Comparison of ENCODE assay signal across 1 cellular context in the genomic region with DNA sequence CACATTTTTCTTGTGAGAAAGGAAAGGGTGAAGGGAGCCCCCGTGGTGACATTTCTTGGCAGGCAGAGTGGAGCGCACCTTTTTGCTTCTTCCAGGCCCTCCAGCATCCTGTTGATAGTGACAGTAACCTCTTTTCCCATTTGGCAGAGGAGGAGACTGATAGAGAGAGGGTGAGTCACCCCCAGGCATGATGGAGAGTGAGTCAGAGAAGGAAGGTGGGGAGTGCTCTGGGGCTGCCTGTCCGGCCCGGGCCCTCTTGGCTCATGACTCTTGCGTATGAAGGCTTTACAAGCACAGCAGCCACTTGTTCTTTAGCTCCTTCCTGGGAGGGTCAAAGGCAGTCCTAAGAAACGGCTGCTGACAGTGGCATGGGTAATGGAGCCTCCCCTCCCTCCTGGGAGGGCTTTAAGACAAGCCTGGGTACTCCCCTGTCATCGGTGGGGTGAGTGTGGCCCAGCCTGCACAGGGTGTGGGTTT.
TF ChIP-seq lines count a peak whose summit lies in the region.

No MANE protein-coding gene starts in this region.

TF ChIP-seq in GM23338, 12 proteins besides CTCF, POLR2A, EP300 and RAD21 (continued from another document):
- TF ChIP-seq, protein P1, sequence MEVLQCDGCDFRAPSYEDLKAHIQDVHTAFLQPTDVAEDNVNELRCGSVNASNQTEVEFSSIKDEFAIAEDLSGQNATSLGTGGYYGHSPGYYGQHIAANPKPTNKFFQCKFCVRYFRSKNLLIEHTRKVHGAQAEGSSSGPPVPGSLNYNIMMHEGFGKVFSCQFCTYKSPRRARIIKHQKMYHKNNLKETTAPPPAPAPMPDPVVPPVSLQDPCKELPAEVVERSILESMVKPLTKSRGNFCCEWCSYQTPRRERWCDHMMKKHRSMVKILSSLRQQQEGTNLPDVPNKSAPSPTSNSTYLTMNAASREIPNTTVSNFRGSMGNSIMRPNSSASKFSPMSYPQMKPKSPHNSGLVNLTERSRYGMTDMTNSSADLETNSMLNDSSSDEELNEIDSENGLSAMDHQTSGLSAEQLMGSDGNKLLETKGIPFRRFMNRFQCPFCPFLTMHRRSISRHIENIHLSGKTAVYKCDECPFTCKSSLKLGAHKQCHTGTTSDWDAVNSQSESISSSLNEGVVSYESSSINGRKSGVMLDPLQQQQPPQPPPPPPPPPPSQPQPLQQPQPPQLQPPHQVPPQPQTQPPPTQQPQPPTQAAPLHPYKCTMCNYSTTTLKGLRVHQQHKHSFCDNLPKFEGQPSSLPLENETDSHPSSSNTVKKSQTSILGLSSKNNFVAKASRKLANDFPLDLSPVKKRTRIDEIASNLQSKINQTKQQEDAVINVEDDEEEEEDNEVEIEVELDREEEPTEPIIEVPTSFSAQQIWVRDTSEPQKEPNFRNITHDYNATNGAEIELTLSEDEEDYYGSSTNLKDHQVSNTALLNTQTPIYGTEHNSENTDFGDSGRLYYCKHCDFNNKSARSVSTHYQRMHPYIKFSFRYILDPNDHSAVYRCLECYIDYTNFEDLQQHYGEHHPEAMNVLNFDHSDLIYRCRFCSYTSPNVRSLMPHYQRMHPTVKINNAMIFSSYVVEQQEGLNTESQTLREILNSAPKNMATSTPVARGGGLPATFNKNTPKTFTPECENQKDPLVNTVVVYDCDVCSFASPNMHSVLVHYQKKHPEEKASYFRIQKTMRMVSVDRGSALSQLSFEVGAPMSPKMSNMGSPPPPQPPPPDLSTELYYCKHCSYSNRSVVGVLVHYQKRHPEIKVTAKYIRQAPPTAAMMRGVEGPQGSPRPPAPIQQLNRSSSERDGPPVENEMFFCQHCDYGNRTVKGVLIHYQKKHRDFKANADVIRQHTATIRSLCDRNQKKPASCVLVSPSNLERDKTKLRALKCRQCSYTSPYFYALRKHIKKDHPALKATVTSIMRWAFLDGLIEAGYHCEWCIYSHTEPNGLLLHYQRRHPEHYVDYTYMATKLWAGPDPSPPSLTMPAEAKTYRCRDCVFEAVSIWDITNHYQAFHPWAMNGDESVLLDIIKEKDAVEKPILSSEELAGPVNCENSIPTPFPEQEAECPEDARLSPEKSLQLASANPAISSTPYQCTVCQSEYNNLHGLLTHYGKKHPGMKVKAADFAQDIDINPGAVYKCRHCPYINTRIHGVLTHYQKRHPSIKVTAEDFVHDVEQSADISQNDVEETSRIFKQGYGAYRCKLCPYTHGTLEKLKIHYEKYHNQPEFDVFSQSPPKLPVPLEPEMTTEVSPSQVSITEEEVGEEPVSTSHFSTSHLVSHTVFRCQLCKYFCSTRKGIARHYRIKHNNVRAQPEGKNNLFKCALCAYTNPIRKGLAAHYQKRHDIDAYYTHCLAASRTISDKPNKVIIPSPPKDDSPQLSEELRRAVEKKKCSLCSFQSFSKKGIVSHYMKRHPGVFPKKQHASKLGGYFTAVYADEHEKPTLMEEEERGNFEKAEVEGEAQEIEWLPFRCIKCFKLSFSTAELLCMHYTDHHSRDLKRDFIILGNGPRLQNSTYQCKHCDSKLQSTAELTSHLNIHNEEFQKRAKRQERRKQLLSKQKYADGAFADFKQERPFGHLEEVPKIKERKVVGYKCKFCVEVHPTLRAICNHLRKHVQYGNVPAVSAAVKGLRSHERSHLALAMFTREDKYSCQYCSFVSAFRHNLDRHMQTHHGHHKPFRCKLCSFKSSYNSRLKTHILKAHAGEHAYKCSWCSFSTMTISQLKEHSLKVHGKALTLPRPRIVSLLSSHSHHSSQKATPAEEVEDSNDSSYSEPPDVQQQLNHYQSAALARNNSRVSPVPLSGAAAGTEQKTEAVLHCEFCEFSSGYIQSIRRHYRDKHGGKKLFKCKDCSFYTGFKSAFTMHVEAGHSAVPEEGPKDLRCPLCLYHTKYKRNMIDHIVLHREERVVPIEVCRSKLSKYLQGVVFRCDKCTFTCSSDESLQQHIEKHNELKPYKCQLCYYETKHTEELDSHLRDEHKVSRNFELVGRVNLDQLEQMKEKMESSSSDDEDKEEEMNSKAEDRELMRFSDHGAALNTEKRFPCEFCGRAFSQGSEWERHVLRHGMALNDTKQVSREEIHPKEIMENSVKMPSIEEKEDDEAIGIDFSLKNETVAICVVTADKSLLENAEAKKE (CRISPR knock-in tag; IDR thresholded peaks at IDR 0.05) = no peak
- no peak for TF ChIP-seq STAT1 (IDR thresholded peaks at IDR 0.05; ENCODE audit: unreplicated experiment)
- no peak for TF ChIP-seq NANOG (IDR thresholded peaks at IDR 0.05; ENCODE audit: borderline replicate concordance)
- TF ChIP-seq EZH2 (IDR thresholded peaks at IDR 0.05; ENCODE audit: low read depth, unreplicated experiment) = no peak
- TF ChIP-seq CREB1 (CRISPR knock-in tag; IDR thresholded peaks at IDR 0.05; ENCODE audit: low read depth) = no peak
- no peak for TF ChIP-seq EZH2phosphoT487 (IDR thresholded peaks at IDR 0.05; ENCODE audit: unreplicated experiment)
- no peak for TF ChIP-seq POLR2AphosphoS5 (IDR thresholded peaks at IDR 0.05; ENCODE audit: low read depth)
- TF ChIP-seq, protein P2, sequence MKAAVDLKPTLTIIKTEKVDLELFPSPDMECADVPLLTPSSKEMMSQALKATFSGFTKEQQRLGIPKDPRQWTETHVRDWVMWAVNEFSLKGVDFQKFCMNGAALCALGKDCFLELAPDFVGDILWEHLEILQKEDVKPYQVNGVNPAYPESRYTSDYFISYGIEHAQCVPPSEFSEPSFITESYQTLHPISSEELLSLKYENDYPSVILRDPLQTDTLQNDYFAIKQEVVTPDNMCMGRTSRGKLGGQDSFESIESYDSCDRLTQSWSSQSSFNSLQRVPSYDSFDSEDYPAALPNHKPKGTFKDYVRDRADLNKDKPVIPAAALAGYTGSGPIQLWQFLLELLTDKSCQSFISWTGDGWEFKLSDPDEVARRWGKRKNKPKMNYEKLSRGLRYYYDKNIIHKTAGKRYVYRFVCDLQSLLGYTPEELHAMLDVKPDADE (IDR thresholded peaks at IDR 0.05) = no peak
- TF ChIP-seq JUNB (IDR thresholded peaks at IDR 0.05; ENCODE audit: unreplicated experiment) = no peak
- no peak for TF ChIP-seq ZNF331 (CRISPR knock-in tag; IDR thresholded peaks at IDR 0.05; ENCODE audit: low read depth)
